8 cellular contexts compared by ENCODE assay signal in the genomic region with DNA sequence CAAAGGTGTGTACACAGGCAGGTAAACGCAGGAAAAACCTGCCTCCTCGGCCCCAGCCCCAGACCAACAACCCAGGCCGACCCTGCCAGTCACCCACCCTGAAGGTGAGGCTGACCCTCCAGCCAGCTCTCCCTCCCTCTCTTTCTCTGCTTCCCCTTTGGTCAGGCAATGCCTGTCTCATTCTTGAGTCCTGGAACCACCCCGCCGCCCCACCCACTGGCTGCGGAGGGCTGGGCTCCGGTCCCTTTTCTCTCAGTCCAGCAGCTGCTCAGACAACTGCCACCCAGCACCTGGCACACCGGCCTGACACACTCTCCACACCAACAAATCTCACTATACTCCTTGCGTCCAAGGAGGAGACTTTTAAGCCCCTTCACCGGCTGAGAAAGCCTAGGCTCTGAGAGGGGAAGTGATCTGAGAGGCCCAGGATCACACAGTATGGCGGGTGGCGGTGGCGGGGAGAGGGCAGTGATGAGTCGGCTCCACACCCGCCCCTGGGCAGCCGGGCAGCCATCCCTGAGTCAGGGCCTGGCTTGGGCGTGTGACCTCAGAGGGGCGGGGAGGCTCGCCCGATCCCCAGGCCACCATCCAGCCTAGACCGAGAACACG. TPM values are rescaled to one million over a fixed set of nuclear protein-coding genes. Genes with fewer than 3 reads are reported as not detected.
A peak's percentile ranks its signal among the peaks of the same experiment; 100 is the strongest.
DNase-seq lines count a peak whose midpoint lies in the region; ATAC-seq and TF ChIP-seq lines count a peak whose summit lies in the region.

No MANE protein-coding gene starts in this region.

- DNase-seq in DMS53 treated with DMSO at 0.1 percent for 48 hours (lab: John Stamatoyannopoulos, UW; ENCODE audit: unreplicated experiment) (peak; percentile 26), NCI-H748 (lab: John Stamatoyannopoulos, UW; ENCODE audit: unreplicated experiment) (peak; percentile 78), activated T-cell treated with anti-CD3 and anti-CD28 coated beads for 4 hours (peak; percentile 33), epithelial cell of proximal tubule (ENCODE audit: low read depth) (no peak), midbrain (lab: John Stamatoyannopoulos, UW) (peak; percentile 74), NCI-H2081 treated with DMSO at 0.1 percent for 48 hours (lab: John Stamatoyannopoulos, UW) (no peak)
- DNase-seq in stimulated activated naive CD8-positive, alpha-beta T cell treated with anti-CD3 and anti-CD28 coated beads, Interleukin-15, Interleukin-2, amounts not matched to agents 100 U/mL and 50 U/mL, for 24 hours, result peak; percentile 69

- H3K36me3 ChIP-seq in HEK293 (ENCODE audit: control insufficient read depth in 2 of 2, insufficient read depth in 1 of 2, low read length in 2 of 2), result peaks cover 5 to 48% of the 10 kb centered on the region in 2 experiments

- H3K9me3 ChIP-seq in HEK293 (ENCODE audit: control insufficient read depth, insufficient read depth, low read depth, low read length), result no peaks in the 10 kb centered on the region

- H3K27ac ChIP-seq in HEK293 (ENCODE audit: extremely low read depth, low read depth, low read length), result peak overlapping the region; percentile 96

- CTCF ChIA-PET in HEK293 (lab: Yijun Ruan, JAX), result interaction anchor here (0.6 to 1.5 kb wide), 3 partner anchors 10 to 80 kb away, joined by 3 to 4 read pairs (median 3); no protein-coding TSS in a partner anchor

- H3K4me3 ChIP-seq in HEK293 (ENCODE audit: low read depth, low read length) (peak overlapping the region; percentile 83), epithelial cell of proximal tubule (ENCODE audit: low read depth, low read length) (peak overlapping the region; percentile 96)

- peaks cover 12% of the 10 kb centered on the region for H3K4me1 ChIP-seq in HEK293 (ENCODE audit: control insufficient read depth, insufficient read depth, low read length)

- peak; percentile 35 for ATAC-seq in stimulated activated naive CD8-positive, alpha-beta T cell treated with anti-CD3 and anti-CD28 coated beads, Interleukin-15, Interleukin-2, amounts not matched to agents 100 U/mL and 50 U/mL, for 24 hours

- POLR2A ChIA-PET in HEK293 (lab: Yijun Ruan, JAX), result interaction anchor here (0.8 to 1.4 kb wide), 4 partner anchors 10 to 57 kb away, joined by 3 to 4 read pairs (median 4); partner anchors contain the start of genes SMCR8 and TOP3A

- no peak for TF ChIP-seq CTCF in HEK293 (tag by site-specific recombination; IDR thresholded peaks at IDR 0.05)
- TF ChIP-seq CTCF in epithelial cell of proximal tubule (conservative IDR thresholded peaks at IDR 0.05; ENCODE audit: low read depth, low read length), result no peak

TF ChIP-seq in HEK293, 187 proteins besides CTCF, POLR2A, EP300 and RAD21 (continues in another document):
- TF ChIP-seq KLF16 (tag by site-specific recombination; IDR thresholded peaks at IDR 0.05) (0 out of 2 replicates have a peak, but pooled peaks have one; percentile 12), ZNF155 (tag by site-specific recombination; IDR thresholded peaks at IDR 0.05) (no peak), ZBTB17 (tag by site-specific recombination; IDR thresholded peaks at IDR 0.05) (peak; percentile 66), FEZF1 (tag by site-specific recombination; IDR thresholded peaks at IDR 0.05) (no peak), ZNF585B (tag by site-specific recombination; IDR thresholded peaks at IDR 0.05) (no peak), BCL6B (tag by site-specific recombination; IDR thresholded peaks at IDR 0.05) (no peak), ZNF292 (tag by site-specific recombination; IDR thresholded peaks at IDR 0.05; ENCODE audit: borderline replicate concordance, low read depth) (no peak), EGR2 (tag by site-specific recombination; IDR thresholded peaks at IDR 0.05; ENCODE audit: low read depth) (no peak; the same call in 1 of the 2 replicates), PBX3 (CRISPR knock-in tag; IDR thresholded peaks at IDR 0.05) (peak; percentile 70; the same call in 1 of the 2 replicates), ZNF23 (tag by site-specific recombination; IDR thresholded peaks at IDR 0.05; ENCODE audit: borderline replicate concordance) (no peak), ZEB2 (tag by site-specific recombination; IDR thresholded peaks at IDR 0.05) (no peak), ZNF830 (tag by site-specific recombination; IDR thresholded peaks at IDR 0.05; ENCODE audit: low read depth) (no peak), ZNF580 (tag by site-specific recombination; IDR thresholded peaks at IDR 0.05) (no peak), ZNF621 (tag by site-specific recombination; IDR thresholded peaks at IDR 0.05) (no peak), ZNF501 (tag by site-specific recombination; IDR thresholded peaks at IDR 0.05) (peak; percentile 47; the same call in 1 of the 2 replicates), ZNF549 (tag by site-specific recombination; IDR thresholded peaks at IDR 0.05) (no peak), HIC1 (tag by site-specific recombination; IDR thresholded peaks at IDR 0.05) (0 out of 2 replicates have a peak, but pooled peaks have one; percentile 73), ZNF623 (tag by site-specific recombination; IDR thresholded peaks at IDR 0.05) (no peak)
- TF ChIP-seq, protein P1, sequence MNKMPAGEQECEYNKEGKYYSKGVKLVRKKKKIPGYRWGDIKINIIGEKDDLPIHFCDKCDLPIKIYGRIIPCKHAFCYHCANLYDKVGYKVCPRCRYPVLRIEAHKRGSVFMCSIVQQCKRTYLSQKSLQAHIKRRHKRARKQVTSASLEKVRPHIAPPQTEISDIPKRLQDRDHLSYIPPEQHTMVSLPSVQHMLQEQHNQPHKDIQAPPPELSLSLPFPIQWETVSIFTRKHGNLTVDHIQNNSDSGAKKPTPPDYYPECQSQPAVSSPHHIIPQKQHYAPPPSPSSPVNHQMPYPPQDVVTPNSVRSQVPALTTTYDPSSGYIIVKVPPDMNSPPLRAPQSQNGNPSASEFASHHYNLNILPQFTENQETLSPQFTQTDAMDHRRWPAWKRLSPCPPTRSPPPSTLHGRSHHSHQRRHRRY (tag by site-specific recombination; IDR thresholded peaks at IDR 0.05), result no peak
- TF ChIP-seq, protein P2, sequence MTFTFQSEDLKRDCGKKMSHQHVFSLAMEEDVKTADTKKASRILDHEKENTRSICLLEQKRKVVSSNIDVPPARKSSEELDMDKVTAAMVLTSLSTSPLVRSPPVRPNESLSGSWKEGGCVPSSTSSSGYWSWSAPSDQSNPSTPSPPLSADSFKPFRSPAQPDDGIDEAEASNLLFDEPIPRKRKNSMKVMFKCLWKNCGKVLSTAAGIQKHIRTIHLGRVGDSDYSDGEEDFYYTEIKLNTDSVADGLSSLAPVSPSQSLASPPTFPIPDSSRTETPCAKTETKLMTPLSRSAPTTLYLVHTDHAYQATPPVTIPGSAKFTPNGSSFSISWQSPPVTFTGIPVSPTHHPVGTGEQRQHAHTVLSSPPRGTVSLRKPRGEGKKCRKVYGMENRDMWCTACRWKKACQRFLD (tag by site-specific recombination; IDR thresholded peaks at IDR 0.05), result no peak

RNA-seq across cellular contexts. Expression of gene FLII, which starts 0.7 kb away (rescaled TPM):
- 425 and 531 TPM in 2 replicates for total RNA-seq in epithelial cell of proximal tubule

RNA-seq across cellular contexts. Expression of gene MIEF2, which starts 2.6 kb away (rescaled TPM):
- 43.1 and 48.0 TPM in 2 replicates for total RNA-seq in epithelial cell of proximal tubule

RNA-seq across cellular contexts. Expression of gene LLGL1, which starts 32.4 kb away (rescaled TPM):
- total RNA-seq in epithelial cell of proximal tubule, result 46.1 and 65.3 TPM in 2 replicates

RNA-seq across cellular contexts. Expression of gene TOP3A, which starts 56.9 kb away (rescaled TPM):
- 31.0 and 49.2 TPM in 2 replicates for total RNA-seq in epithelial cell of proximal tubule

RNA-seq across cellular contexts. Expression of gene SMCR8, which starts 57.2 kb away (rescaled TPM):
- total RNA-seq in epithelial cell of proximal tubule, result 9.5 and 11.1 TPM in 2 replicates

Comparison
In these comparisons a context has a peak if more than half of its experiments do, and no peak if none do; other contexts are left out.
1. DNase-seq: peak in DMS53 treated with DMSO at 0.1 percent for 48 hours (single experiment), NCI-H748 (single experiment), activated T-cell treated with anti-CD3 and anti-CD28 coated beads for 4 hours (single experiment), midbrain (single experiment) and stimulated activated naive CD8-positive, alpha-beta T cell treated with anti-CD3 and anti-CD28 coated beads, Interleukin-15, Interleukin-2, amounts not matched to agents 100 U/mL and 50 U/mL, for 24 hours (single experiment); none in epithelial cell of proximal tubule (single experiment) and NCI-H2081 treated with DMSO at 0.1 percent for 48 hours (single experiment).